ENCODE assay signal across 32 cellular contexts in the genomic region with DNA sequence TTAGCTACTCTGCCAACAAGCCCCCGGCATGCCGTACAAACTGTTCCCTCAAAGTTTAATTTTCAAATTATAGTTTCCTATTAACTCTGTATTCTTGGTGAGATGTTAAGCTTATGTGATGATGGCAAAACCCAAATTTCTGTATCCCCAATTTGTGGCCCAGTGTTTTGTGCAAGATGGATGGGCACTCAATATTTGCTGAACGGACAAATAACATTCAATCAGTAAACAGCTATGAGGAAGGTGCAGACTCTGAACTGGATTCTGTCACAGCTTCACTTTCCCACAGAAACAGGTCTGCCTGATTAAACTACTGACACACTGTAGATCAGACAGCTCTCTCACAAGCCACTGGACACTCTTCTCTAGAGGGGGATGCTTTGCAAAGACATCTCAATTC. TPM values are rescaled to one million over a fixed set of nuclear protein-coding genes. Genes with fewer than 3 reads are reported as not detected.
DNase-seq lines count a peak whose midpoint lies in the region; ATAC-seq, FAIRE-seq and TF ChIP-seq lines count a peak whose summit lies in the region.
"Had no signal": no experiment of that assay in that cellular context is flagged by ENCODE, and none has a peak within 500 bp of the region (broad histone marks: within the 10 kb centered on the region; RNA-seq: fewer than 3 reads in every experiment).

No MANE protein-coding gene starts in this region.

- H3K56ac ChIP-seq in mesendoderm (ENCODE audit: low read length): no peak overlapping the region

- TF ChIP-seq EP300 in HepG2 (IDR thresholded peaks at IDR 0.05; ENCODE audit: low read depth in 2 of 2, low read length in 2 of 2): no peak
- TF ChIP-seq EP300 in HepG2 (CRISPR knock-in tag; IDR thresholded peaks at IDR 0.05; ENCODE audit: borderline replicate concordance): no peak
- no peak for TF ChIP-seq EP300 in K562 (IDR thresholded peaks at IDR 0.05; ENCODE audit: low read length)

- no TSS peak for BruUV-seq in HepG2 (replicated peaks; lab: Mats Ljungman, UMichigan)
- BruUV-seq in K562 (replicated peaks; lab: Mats Ljungman, UMichigan): no TSS peak

- H3K18ac ChIP-seq in mesendoderm (ENCODE audit: low read length): no peak overlapping the region

- no peak overlapping the region for H2BK120ac ChIP-seq in mesendoderm (ENCODE audit: low read depth, low read length)

- peaks cover 3% of the 10 kb centered on the region for H3K9me1 ChIP-seq in K562 (ENCODE audit: control insufficient read depth, insufficient read depth, low read length)

- H3K27ac Mint-ChIP-seq in naive B cell: peak overlapping the region in 4 of 6 donors; percentile 44 to 65 (median 48)
- H3K27ac Mint-ChIP-seq in stimulated activated memory B cell treated with anti-CD40 and anti-IgM and Interleukin-4, amounts not matched to agents 10 μg/mL and 1 μg/mL and 100 μg/mL, for 72 hours: no peak overlapping the region
- H3K27ac Mint-ChIP-seq: activated CD4-positive, alpha-beta memory T cell treated with anti-CD3 and anti-CD28 coated beads for 36 hours; activated naive CD4-positive, alpha-beta T cell treated with anti-CD3 and anti-CD28 coated beads for 36 hours; activated T-helper 1 cell treated with anti-CD3 and anti-CD28 coated beads, Interleukin-12 subunit alpha, Interleukin-12 subunit beta, Interleukin-2, Interleukin-4 antibody, amounts not matched to agents 30 ng/mL and 10 ng/mL and 1 ng/mL, durations not matched to agents 14 hours and 24 hours and 36 hours had no signal

- H4K20me1 ChIP-seq in HepG2 (ENCODE audit: insufficient read depth, low read length) (no peaks in the 10 kb centered on the region; the same call in 1 of the 2 replicates), K562 (replicated peaks; ENCODE audit: control insufficient read depth, insufficient read depth, low read length) (peaks cover 7% of the 10 kb centered on the region)

- no peak overlapping the region for H4K8ac ChIP-seq in mesendoderm (ENCODE audit: low read depth, low read length)

- WGBS in HepG2 (ENCODE audit: low lambda C conversion rate): 100% methylated on average over 3 of the region's 3 CpGs
- WGBS in right lobe of liver (ENCODE audit: insufficient coverage, low coverage, low lambda C conversion rate, missing lambda C conversion rate): 74% methylated on average over 3 of the region's 3 CpGs
- WGBS in K562 (ENCODE audit: insufficient coverage, low coverage, missing lambda C conversion rate): 61% methylated on average over 3 of the region's 3 CpGs
- no CpG with 5 or more reads among the region's 3 CpGs for WGBS in mesendoderm (ENCODE audit: extremely low coverage, insufficient coverage, low lambda C conversion rate)

- no peak overlapping the region for H2AK5ac ChIP-seq in mesendoderm (ENCODE audit: low read length)

- ATAC-seq in HepG2 (no peak), right lobe of liver (no peak), K562 (no peak), naive B cell (ENCODE audit: low read depth in 2 of 2) (no peak), GM21367 (IDR thresholded peaks at IDR 0.05; ENCODE audit: unreplicated experiment) (no peak)
- no peak for ATAC-seq in stimulated activated memory B cell treated with anti-CD40 and anti-IgM and Interleukin-4, amounts not matched to agents 10 μg/mL and 1 μg/mL and 100 μg/mL, for 72 hours
- ATAC-seq: left lobe of liver; naive thymus-derived CD8-positive, alpha-beta T cell; Panc1; SK-N-SH treated with all-trans-retinoic acid at 6 μM for 48 hours had no signal

- H3K4me1 ChIP-seq in HepG2 (ENCODE audit: insufficient read depth, low read length): no peaks in the 10 kb centered on the region
- H3K4me1 ChIP-seq in right lobe of liver: no peaks in the 10 kb centered on the region
- peaks cover 0 to 14% of the 10 kb centered on the region in 2 experiments; a peak in 2 of 5 replicates for H3K4me1 ChIP-seq in K562 (replicated peaks in 1 of 2; ENCODE audit: control insufficient read depth in 2 of 2, insufficient read depth in 2 of 2, low read length in 2 of 2)
- peaks cover 54% of the 10 kb centered on the region for H3K4me1 ChIP-seq in vagina
- peaks cover 9% of the 10 kb centered on the region for H3K4me1 ChIP-seq in mesendoderm (ENCODE audit: control insufficient read depth, low read depth, low read length)

- FAIRE-seq in HepG2 (lab: Jason Lieb, UNC): no peak
- FAIRE-seq in K562 (lab: Jason Lieb, UNC): no peak
- FAIRE-seq: GM12891, H54 had no signal

- H3K4me3 Mint-ChIP-seq in naive B cell: no peak overlapping the region
- no peak overlapping the region for H3K4me3 Mint-ChIP-seq in stimulated activated memory B cell treated with anti-CD40 and anti-IgM and Interleukin-4, amounts not matched to agents 10 μg/mL and 1 μg/mL and 100 μg/mL, for 72 hours
- H3K4me3 Mint-ChIP-seq: activated CD4-positive, alpha-beta memory T cell treated with anti-CD3 and anti-CD28 coated beads for 36 hours; activated naive CD4-positive, alpha-beta T cell treated with anti-CD3 and anti-CD28 coated beads for 36 hours; activated T-helper 1 cell treated with anti-CD3 and anti-CD28 coated beads, Interleukin-12 subunit alpha, Interleukin-12 subunit beta, Interleukin-2, Interleukin-4 antibody, amounts not matched to agents 30 ng/mL and 10 ng/mL and 1 ng/mL, durations not matched to agents 14 hours and 24 hours and 36 hours; naive thymus-derived CD8-positive, alpha-beta T cell had no signal

- no peak overlapping the region for H3K4ac ChIP-seq in mesendoderm (ENCODE audit: low read depth, low read length)

- in situ Hi-C loops in HepG2 (cut with HindIII; ENCODE audit: extremely low pct_ligation_motif_present, low pct_unique_long_range_greater_than_20kb): no loop called here
- in situ Hi-C loops in K562 (cut with MboI): no loop called here

- H3K9ac ChIP-seq in HepG2 (ENCODE audit: insufficient read depth, low read depth, low read length) (no peak overlapping the region), K562 (ENCODE audit: insufficient read depth in 1 of 2, low read depth in 2 of 2, low read length in 2 of 2) (no peak overlapping the region), mesendoderm (ENCODE audit: low read length) (no peak overlapping the region)

- H3K9me3 ChIP-seq in HepG2 (ENCODE audit: low read length) (no peaks in the 10 kb centered on the region), right lobe of liver (no peaks in the 10 kb centered on the region), K562 (replicated peaks; ENCODE audit: control insufficient read depth, insufficient read depth, low read depth, low read length) (no peaks in the 10 kb centered on the region), vagina (no peaks in the 10 kb centered on the region)
- H3K9me3 ChIP-seq: suprapubic skin, uterus had no signal

- no peak overlapping the region for H4K5ac ChIP-seq in mesendoderm (ENCODE audit: low read length)

- TF ChIP-seq POLR2A in HepG2 (IDR thresholded peaks at IDR 0.05; ENCODE audit: insufficient read depth in 1 of 2, low read depth in 2 of 2, low read length in 2 of 2) (no peak), right lobe of liver (IDR thresholded peaks at IDR 0.05) (no peak), K562 (conservative IDR thresholded peaks at IDR 0.05) (no peak), vagina (IDR thresholded peaks at IDR 0.05) (no peak)

- intact Hi-C loops in HepG2 (cut with micrococcal nuclease; ENCODE audit: unreplicated experiment) (no loop called here), right lobe of liver (cut with DNase I) (no loop called here), K562 (cut with micrococcal nuclease) (no loop called here), vagina (cut with DNase I) (no loop called here)

- no peak overlapping the region for H2AFZ ChIP-seq in HepG2 (ENCODE audit: low read length)
- H2AFZ ChIP-seq in K562 (ENCODE audit: low read depth, low read length): no peak overlapping the region

- no peak for TF ChIP-seq CTCF in HepG2 (CRISPR knock-in tag; IDR thresholded peaks at IDR 0.05)
- TF ChIP-seq CTCF in right lobe of liver (IDR thresholded peaks at IDR 0.05): no peak
- no peak for TF ChIP-seq CTCF in K562 (IDR thresholded peaks at IDR 0.05 in 2 of 3, conservative IDR thresholded peaks at IDR 0.05 in 1 of 3; ENCODE audit: insufficient read depth in 2 of 3, low read depth in 1 of 3, low read length in 3 of 3)
- no peak for TF ChIP-seq CTCF in vagina (IDR thresholded peaks at IDR 0.05)

- peaks cover 11% of the 10 kb centered on the region for H3K79me1 ChIP-seq in mesendoderm (ENCODE audit: low read length)

- POLR2A ChIA-PET in HepG2 (lab: Yijun Ruan, JAX) (no interaction called here), K562 (lab: Yijun Ruan, JAX) (interaction anchor here (0.5 to 5.4 kb wide), 7 partner anchors 8 to 263 kb away, joined by 3 to 27 read pairs (median 3); no protein-coding TSS in a partner anchor)

- H3K4me3 ChIP-seq in HepG2 (replicated peaks in 1 of 3; ENCODE audit: insufficient read depth in 1 of 3, low read depth in 2 of 3, low read length in 3 of 3) (no peak overlapping the region), right lobe of liver (no peak overlapping the region), K562 (no peak overlapping the region), vagina (no peak overlapping the region), mesendoderm (ENCODE audit: low read length) (no peak overlapping the region)
- H3K4me3 ChIP-seq: coronary artery, skin epidermis, suprapubic skin, uterus had no signal

- no peak overlapping the region for H2BK5ac ChIP-seq in mesendoderm (ENCODE audit: low read length)

- H2BK15ac ChIP-seq in mesendoderm (replicated peaks; ENCODE audit: low read depth): no peak overlapping the region

- H3K27me3 Mint-ChIP-seq in naive B cell: no peaks in the 10 kb centered on the region
- H3K27me3 Mint-ChIP-seq in stimulated activated memory B cell treated with anti-CD40 and anti-IgM and Interleukin-4, amounts not matched to agents 10 μg/mL and 1 μg/mL and 100 μg/mL, for 72 hours: no peaks in the 10 kb centered on the region
- H3K27me3 Mint-ChIP-seq: activated CD4-positive, alpha-beta memory T cell treated with anti-CD3 and anti-CD28 coated beads for 36 hours; naive thymus-derived CD8-positive, alpha-beta T cell had no signal

- H3K79me2 ChIP-seq in HepG2 (ENCODE audit: insufficient read depth, low read length) (peaks cover 15% of the 10 kb centered on the region), K562 (ENCODE audit: control insufficient read depth, insufficient read depth, low read length) (peaks cover 85% of the 10 kb centered on the region), mesendoderm (ENCODE audit: control insufficient read depth, insufficient read depth, low read length) (peaks cover 2% of the 10 kb centered on the region)

- DNase-seq in HepG2 (ENCODE audit: low spot score) (no peak), right lobe of liver (no peak), K562 (ENCODE audit: extremely low read depth in 1 of 4, low spot score in 3 of 4) (no peak), naive B cell (no peak), vagina (ENCODE audit: extremely low spot score in 2 of 2) (no peak), mesendoderm (no peak)
- DNase-seq: activated CD4-positive, alpha-beta memory T cell treated with anti-CD3 and anti-CD28 coated beads for 36 hours; activated CD4-positive, CD25-positive, alpha-beta regulatory T cell treated with anti-CD3 and anti-CD28 coated beads, Interleukin-2, amount 50 U/mL, for 72 hours; activated CD8-positive, alpha-beta memory T cell treated with anti-CD3 and anti-CD28 coated beads, Interleukin-2, amount 50 U/mL, for 4 hours; activated naive CD4-positive, alpha-beta T cell treated with anti-CD3 and anti-CD28 coated beads for 36 hours; DMS153; effector memory CD4-positive, alpha-beta T cell; erythroblast; naive thymus-derived CD8-positive, alpha-beta T cell; NCI-H1436; NCI-H2081; NCI-H2227 treated with DMSO at 0.1 percent for 48 hours; NCI-H748 treated with DMSO at 0.1 percent for 48 hours; Right ventricle myocardium superior; stimulated activated naive CD4-positive, alpha-beta T cell treated with Interleukin-2 at 50 U/mL for 16 hours; uterus had no signal

- no peaks in the 10 kb centered on the region for H3K9me3 Mint-ChIP-seq in naive B cell
- H3K9me3 Mint-ChIP-seq in stimulated activated memory B cell treated with anti-CD40 and anti-IgM and Interleukin-4, amounts not matched to agents 10 μg/mL and 1 μg/mL and 100 μg/mL, for 72 hours: no peaks in the 10 kb centered on the region
- H3K9me3 Mint-ChIP-seq: activated CD4-positive, alpha-beta memory T cell treated with anti-CD3 and anti-CD28 coated beads for 36 hours; activated naive CD4-positive, alpha-beta T cell treated with anti-CD3 and anti-CD28 coated beads for 36 hours; activated T-helper 1 cell treated with anti-CD3 and anti-CD28 coated beads, Interleukin-12 subunit alpha, Interleukin-12 subunit beta, Interleukin-2, Interleukin-4 antibody, amounts not matched to agents 30 ng/mL and 10 ng/mL and 1 ng/mL, durations not matched to agents 14 hours and 24 hours and 36 hours; naive thymus-derived CD8-positive, alpha-beta T cell had no signal

- H3K27me3 ChIP-seq in HepG2 (ENCODE audit: control insufficient read depth in 1 of 2, insufficient read depth in 2 of 2, low read length in 2 of 2): no peaks in the 10 kb centered on the region
- H3K27me3 ChIP-seq in right lobe of liver: no peaks in the 10 kb centered on the region
- H3K27me3 ChIP-seq in K562 (ENCODE audit: control insufficient read depth in 2 of 2, insufficient read depth in 2 of 2, low read length in 2 of 2): no peaks in the 10 kb centered on the region
- no peaks in the 10 kb centered on the region for H3K27me3 ChIP-seq in vagina
- no peaks in the 10 kb centered on the region for H3K27me3 ChIP-seq in mesendoderm (ENCODE audit: insufficient read depth, low read length, poor library complexity)
- H3K27me3 ChIP-seq: suprapubic skin, uterus had no signal

- H3K36me3 ChIP-seq in HepG2 (replicated peaks in 1 of 2; ENCODE audit: control insufficient read depth in 1 of 2, insufficient read depth in 2 of 2, low read length in 2 of 2): peaks cover 4 to 38% of the 10 kb centered on the region in 2 experiments
- no peaks in the 10 kb centered on the region for H3K36me3 ChIP-seq in right lobe of liver
- H3K36me3 ChIP-seq in K562 (ENCODE audit: control insufficient read depth, insufficient read depth, low read length): peaks cover 69% of the 10 kb centered on the region
- no peaks in the 10 kb centered on the region for H3K36me3 ChIP-seq in vagina
- no peaks in the 10 kb centered on the region for H3K36me3 ChIP-seq in mesendoderm (ENCODE audit: control insufficient read depth, insufficient read depth, low read length)
- H3K36me3 ChIP-seq: suprapubic skin, uterus had no signal

- TF ChIP-seq RAD21 in HepG2 (CRISPR knock-in tag; IDR thresholded peaks at IDR 0.05) (no peak), K562 (CRISPR knock-in tag; conservative IDR thresholded peaks at IDR 0.05 in 1 of 2, IDR thresholded peaks at IDR 0.05 in 1 of 2) (no peak)

- H3K23ac ChIP-seq in mesendoderm (ENCODE audit: low read length): no peak overlapping the region

- H3K4me1 Mint-ChIP-seq in naive B cell: peaks cover 40 to 63% (median 51%) of the 10 kb centered on the region in 3 donors
- peaks cover 61% of the 10 kb centered on the region for H3K4me1 Mint-ChIP-seq in stimulated activated memory B cell treated with anti-CD40 and anti-IgM and Interleukin-4, amounts not matched to agents 10 μg/mL and 1 μg/mL and 100 μg/mL, for 72 hours

- no peak overlapping the region for H3K27ac ChIP-seq in HepG2 (ENCODE audit: extremely low read length, insufficient read depth, low read length)
- no peak overlapping the region for H3K27ac ChIP-seq in right lobe of liver
- no peak overlapping the region for H3K27ac ChIP-seq in K562 (ENCODE audit: extremely low read depth, low read depth, low read length)
- peak overlapping the region; percentile 2 for H3K27ac ChIP-seq in vagina
- H3K27ac ChIP-seq in mesendoderm (ENCODE audit: low read depth, low read length): no peak overlapping the region
- H3K27ac ChIP-seq: suprapubic skin, uterus had no signal

- CTCF ChIA-PET in HepG2 (lab: Yijun Ruan, JAX; ENCODE audit: low intra/inter-chr PET ratio, low total read pairs): no interaction called here
- CTCF ChIA-PET in K562 (lab: Yijun Ruan, JAX; ENCODE audit: low intra/inter-chr PET ratio): no interaction called here

- H3K4me2 ChIP-seq in HepG2 (ENCODE audit: low read depth, low read length) (no peak overlapping the region), K562 (ENCODE audit: insufficient read depth, low read length) (no peak overlapping the region), mesendoderm (ENCODE audit: low read length) (no peak overlapping the region)

- peaks cover 8 to 20% of the 10 kb centered on the region in 2 donors for H3K36me3 Mint-ChIP-seq in naive B cell
- peaks cover 39% of the 10 kb centered on the region for H3K36me3 Mint-ChIP-seq in stimulated activated memory B cell treated with anti-CD40 and anti-IgM and Interleukin-4, amounts not matched to agents 10 μg/mL and 1 μg/mL and 100 μg/mL, for 72 hours

RNA-seq across cellular contexts. Expression of gene NUDT3, which starts 54.1 kb away (rescaled TPM):
- total RNA-seq in HepG2 (2016; rRNA removed; fragmentation: Illumina TruSeq; extraction: Trizol) (20.2 and 30.1 TPM in 2 replicates), right lobe of liver (10 to 100 TPM; 14.5 to 22.7 (median 16.7) TPM), K562 (2014; rRNA removed) (47.3 and 51.0 TPM in 2 replicates), K562 (2014; rRNA removed; fragmentation: Illumina TruSeq; extraction: Trizol) (61.8 and 70.8 TPM in 2 replicates), K562 (2015; rRNA removed; fragmentation: Illumina TruSeq; extraction: Trizol) (57.2 and 59.8 TPM in 2 replicates), K562 (2021) (49.8 and 56.4 TPM in 2 replicates), vagina (27.0 TPM)
- total RNA-seq in HepG2 (2016; cell fraction: cytosol; rRNA removed; fragmentation: Illumina TruSeq; extraction: Trizol; ENCODE audit: low read depth): 4.1 and 4.8 TPM in 2 replicates
- total RNA-seq in HepG2 (2016; cell fraction: insoluble cytoplasmic fraction; rRNA removed; fragmentation: Illumina TruSeq; extraction: Trizol): 19.5 and 29.7 TPM in 2 replicates
- 14.6 and 14.8 TPM in 2 replicates for total RNA-seq in HepG2 (2016; cell fraction: membrane; rRNA removed; fragmentation: Illumina TruSeq; extraction: Trizol)
- total RNA-seq in HepG2 (2016; cell fraction: nucleus; rRNA removed; fragmentation: Illumina TruSeq; extraction: Trizol): 15.7 and 19.0 TPM in 2 replicates
- polyA plus RNA-seq in HepG2 (2011; rRNA removed) (17.6 and 20.6 TPM in 2 replicates), K562 (2011; rRNA removed) (68.5 and 81.2 TPM in 2 replicates), K562 (2014; fragmentation: Illumina TruSeq; extraction: Trizol) (54.8 and 56.0 TPM in 2 replicates), K562 (2014; fragmentation: Nextera tagmentation; extraction: Ambion mirVana) (10 to 100 TPM in 1 of 2 experiments, 1 to 10 TPM in 1; 5.4 to 57.7 TPM), K562 (2014; rRNA removed) (54.4 and 56.8 TPM in 2 replicates), naive B cell (ENCODE audit: low read depth in 6 of 6) (10 to 100 TPM; 12.6 to 15.5 (median 14.0) TPM)
- polyA plus RNA-seq in HepG2 (2011; cell fraction: cytosol; rRNA removed): 10.7 and 14.8 TPM in 2 replicates
- polyA plus RNA-seq in HepG2 (2011; cell fraction: nucleus; rRNA removed): 9.2 and 11.9 TPM in 2 replicates
- 5.6 TPM in 2 replicates for polyA plus RNA-seq in HepG2 (2012)
- 3.0 and 3.5 TPM in 2 replicates for polyA plus RNA-seq in HepG2 (2016; cell fraction: cytosol; fragmentation: Illumina TruSeq; extraction: Trizol; ENCODE audit: low read depth)
- polyA plus RNA-seq in HepG2 (2016; cell fraction: insoluble cytoplasmic fraction; fragmentation: Illumina TruSeq; extraction: Trizol; ENCODE audit: low read depth): 22.4 and 22.7 TPM in 2 replicates
- 7.4 and 7.7 TPM in 2 replicates for polyA plus RNA-seq in HepG2 (2016; cell fraction: membrane; fragmentation: Illumina TruSeq; extraction: Trizol; ENCODE audit: low read depth)
- polyA plus RNA-seq in HepG2 (2016; cell fraction: nucleus; fragmentation: Illumina TruSeq; extraction: Trizol; ENCODE audit: insufficient read depth, low read depth): 23.3 TPM in 2 replicates
- polyA minus RNA-seq in HepG2 (2011; rRNA and poly(A)+ RNA removed; ENCODE audit: low replicate concordance): 23.6 and 25.7 TPM in 2 replicates
- 18.9 and 21.6 TPM in 2 replicates for polyA minus RNA-seq in HepG2 (2011; cell fraction: cytosol; rRNA and poly(A)+ RNA removed)
- 14.0 and 19.0 TPM in 2 replicates for polyA minus RNA-seq in HepG2 (2011; cell fraction: nucleus; rRNA and poly(A)+ RNA removed)
- 19.3 and 42.2 TPM in 2 replicates for total RNA-seq in K562 (2011; cell fraction: chromatin; rRNA removed; ENCODE audit: low replicate concordance)
- total RNA-seq in K562 (2011; cell fraction: nucleolus; rRNA removed): 17.3 and 21.3 TPM in 2 replicates
- total RNA-seq in K562 (2011; cell fraction: nucleoplasm; rRNA removed): 38.4 and 67.7 TPM in 2 replicates
- polyA plus RNA-seq in K562 (2011; cell fraction: cytosol; rRNA removed): 29.2 and 49.7 TPM in 2 replicates
- 20.7 and 29.1 TPM in 2 replicates for polyA plus RNA-seq in K562 (2011; cell fraction: nucleus; rRNA removed)
- 15.2 and 19.2 TPM in 2 replicates for polyA plus RNA-seq in K562 (2012)
- polyA minus RNA-seq in K562 (2011; rRNA and poly(A)+ RNA removed): 105 and 133 TPM in 2 replicates
- polyA minus RNA-seq in K562 (2011; cell fraction: cytosol; rRNA and poly(A)+ RNA removed): 46.1 and 59.9 TPM in 2 replicates
- polyA minus RNA-seq in K562 (2011; cell fraction: nucleus; rRNA and poly(A)+ RNA removed): 9.4 and 18.1 TPM in 2 replicates
- 18.4 TPM for polyA plus RNA-seq in mesendoderm (2013, experiment 1 of 2)
- polyA plus RNA-seq in mesendoderm (2013, experiment 2 of 2): 17.8 TPM

Comparison
In these comparisons a context has a peak if more than half of its experiments do, and no peak if none do; other contexts are left out.
1. Of the 241 proteins assayed by ChIP-seq in both HepG2 and K562: peak only in HepG2: none; only in K562: MAFG; in both: MAFF and MAFK; in neither: 238.